Comparison of ENCODE assay signal across 1 cellular context in the genomic region with DNA sequence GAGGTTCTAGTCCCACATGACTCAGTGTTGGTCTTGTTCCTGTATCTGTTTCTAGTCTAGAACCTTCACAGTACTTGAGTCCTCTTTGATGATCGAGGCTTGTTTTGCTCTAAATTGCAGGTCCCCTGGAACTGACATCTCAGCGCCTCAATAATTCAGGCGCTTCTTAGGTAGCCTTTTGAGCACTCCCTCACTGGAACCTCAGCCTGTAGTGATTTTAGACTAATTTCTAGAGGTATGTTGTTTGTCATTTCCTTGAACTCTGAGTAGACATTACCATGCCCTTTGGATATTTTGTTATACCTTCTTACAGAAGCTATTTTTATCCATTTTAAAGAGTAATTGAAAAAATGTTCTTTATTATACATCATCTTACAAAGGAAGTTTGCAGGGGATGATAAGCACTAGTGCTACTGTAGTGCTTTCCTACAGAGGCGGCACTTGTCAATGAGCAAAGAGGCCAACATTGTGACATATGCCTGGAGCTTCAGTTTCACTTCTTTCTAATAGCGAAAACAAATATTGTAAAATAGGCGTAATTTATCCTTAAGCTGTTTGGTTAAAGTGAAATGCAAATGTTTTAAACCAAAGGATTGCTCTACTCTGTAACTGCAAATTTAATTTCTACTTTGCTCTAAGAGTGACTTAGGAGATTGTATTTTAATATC.
TF ChIP-seq lines count a peak whose summit lies in the region.

No MANE protein-coding gene starts in this region.

TF ChIP-seq in HepG2, 621 proteins besides CTCF, POLR2A, EP300 and RAD21 (continued from another document):
- TF ChIP-seq ZNF703 (CRISPR knock-in tag; IDR thresholded peaks at IDR 0.05; ENCODE audit: borderline replicate concordance) (no peak), ZNF335 (CRISPR knock-in tag; IDR thresholded peaks at IDR 0.05) (no peak), ZNF569 (CRISPR knock-in tag; IDR thresholded peaks at IDR 0.05; ENCODE audit: borderline replicate concordance) (no peak), SRSF9 (IDR thresholded peaks at IDR 0.05; ENCODE audit: borderline replicate concordance, insufficient read depth, low read depth, low read length, poor library complexity, severe bottlenecking) (no peak), MIER2 (CRISPR knock-in tag; IDR thresholded peaks at IDR 0.05) (no peak), ASH2L (IDR thresholded peaks at IDR 0.05; ENCODE audit: insufficient read length, low read depth, low read length) (no peak), ZNF160 (CRISPR knock-in tag; IDR thresholded peaks at IDR 0.05) (no peak), ZNF792 (CRISPR knock-in tag; IDR thresholded peaks at IDR 0.05) (no peak), KAT7 (CRISPR knock-in tag; IDR thresholded peaks at IDR 0.05; ENCODE audit: borderline replicate concordance) (no peak)
- TF ChIP-seq, protein P1, sequence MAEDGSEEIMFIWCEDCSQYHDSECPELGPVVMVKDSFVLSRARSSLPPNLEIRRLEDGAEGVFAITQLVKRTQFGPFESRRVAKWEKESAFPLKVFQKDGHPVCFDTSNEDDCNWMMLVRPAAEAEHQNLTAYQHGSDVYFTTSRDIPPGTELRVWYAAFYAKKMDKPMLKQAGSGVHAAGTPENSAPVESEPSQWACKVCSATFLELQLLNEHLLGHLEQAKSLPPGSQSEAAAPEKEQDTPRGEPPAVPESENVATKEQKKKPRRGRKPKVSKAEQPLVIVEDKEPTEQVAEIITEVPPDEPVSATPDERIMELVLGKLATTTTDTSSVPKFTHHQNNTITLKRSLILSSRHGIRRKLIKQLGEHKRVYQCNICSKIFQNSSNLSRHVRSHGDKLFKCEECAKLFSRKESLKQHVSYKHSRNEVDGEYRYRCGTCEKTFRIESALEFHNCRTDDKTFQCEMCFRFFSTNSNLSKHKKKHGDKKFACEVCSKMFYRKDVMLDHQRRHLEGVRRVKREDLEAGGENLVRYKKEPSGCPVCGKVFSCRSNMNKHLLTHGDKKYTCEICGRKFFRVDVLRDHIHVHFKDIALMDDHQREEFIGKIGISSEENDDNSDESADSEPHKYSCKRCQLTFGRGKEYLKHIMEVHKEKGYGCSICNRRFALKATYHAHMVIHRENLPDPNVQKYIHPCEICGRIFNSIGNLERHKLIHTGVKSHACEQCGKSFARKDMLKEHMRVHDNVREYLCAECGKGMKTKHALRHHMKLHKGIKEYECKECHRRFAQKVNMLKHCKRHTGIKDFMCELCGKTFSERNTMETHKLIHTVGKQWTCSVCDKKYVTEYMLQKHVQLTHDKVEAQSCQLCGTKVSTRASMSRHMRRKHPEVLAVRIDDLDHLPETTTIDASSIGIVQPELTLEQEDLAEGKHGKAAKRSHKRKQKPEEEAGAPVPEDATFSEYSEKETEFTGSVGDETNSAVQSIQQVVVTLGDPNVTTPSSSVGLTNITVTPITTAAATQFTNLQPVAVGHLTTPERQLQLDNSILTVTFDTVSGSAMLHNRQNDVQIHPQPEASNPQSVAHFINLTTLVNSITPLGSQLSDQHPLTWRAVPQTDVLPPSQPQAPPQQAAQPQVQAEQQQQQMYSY (CRISPR knock-in tag; IDR thresholded peaks at IDR 0.05) = no peak
